In the genomic region with DNA sequence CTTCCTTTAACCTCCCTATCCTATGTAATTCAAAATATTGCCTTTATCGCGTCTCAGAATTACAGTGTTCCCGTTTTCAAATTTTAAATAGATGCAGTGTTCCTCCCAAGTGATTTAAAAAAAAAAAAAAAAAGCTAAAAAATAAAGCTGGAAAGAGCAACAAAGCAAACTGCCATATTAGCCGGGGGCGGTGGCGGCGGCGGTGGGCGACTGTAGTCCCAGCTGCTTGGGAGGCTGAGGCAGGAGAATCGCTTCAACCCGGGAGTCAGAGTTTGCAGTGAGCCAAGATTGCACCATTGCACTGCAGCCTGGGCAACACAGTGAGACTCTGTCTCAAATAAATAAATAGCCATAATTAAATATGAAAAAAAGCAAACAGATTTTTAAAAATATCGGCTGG, we compare ENCODE assay signal across 4 cellular contexts. TPM values are rescaled to one million over a fixed set of nuclear protein-coding genes. Genes with fewer than 3 reads are reported as not detected.
"Had no signal": no experiment of that assay in that cellular context is flagged by ENCODE, and none has a peak within 500 bp of the region (broad histone marks: within the 10 kb centered on the region; RNA-seq: fewer than 3 reads in every experiment).

No MANE protein-coding gene starts in this region.

- ATAC-seq: GM12878 had no signal

- DNase-seq: GDM1, GF-D8 had no signal

RNA-seq across cellular contexts. Expression of a gene that starts 5.5 kb away (rescaled TPM):
- total RNA-seq: G401 had no signal
